In genomic region chr3:71847794-71848193, GRCh38 we compare ENCODE assay signal across 21 cellular contexts.
"Had no signal": no experiment of that assay in that cellular context is flagged by ENCODE, and none has a peak within 500 bp of the region (broad histone marks: within the 10 kb centered on the region; RNA-seq: fewer than 3 reads in every experiment).

No MANE protein-coding gene starts in this region.

- H3K9me3 ChIP-seq: lower lobe of right lung, ovary, sigmoid colon, thoracic aorta, transverse colon had no signal

- FAIRE-seq: colon, keratinocyte, small intestine had no signal

- H3K36me3 ChIP-seq: gastroesophageal sphincter, left ventricle myocardium inferior, lower lobe of right lung, neural progenitor cell, ovary, right atrium auricular region, sigmoid colon, stomach, thoracic aorta, transverse colon had no signal

- H3K4me1 ChIP-seq: gastroesophageal sphincter, left ventricle myocardium inferior, lower lobe of right lung, neural progenitor cell, right atrium auricular region, sigmoid colon, stomach, transverse colon had no signal

- DNase-seq: effector memory CD8-positive, alpha-beta T cell; glutamatergic neuron; left cardiac atrium; left ventricle myocardium inferior; lower lobe of right lung; nucleus accumbens; ovary; sigmoid colon; small intestine; stimulated activated CD4-positive, alpha-beta T cell treated with anti-CD3 and anti-CD28 coated beads, Interleukin-12 subunit alpha, Interleukin-12 subunit beta, amount 100 ng/mL, for 4 hours; stimulated activated naive CD4-positive, alpha-beta T cell; stomach; substantia nigra; transverse colon had no signal

- H3K27me3 ChIP-seq: neural progenitor cell, ovary, right atrium auricular region, sigmoid colon had no signal

- ATAC-seq: effector memory CD8-positive, alpha-beta T cell; gastroesophageal sphincter; left cardiac atrium; lower lobe of right lung; natural killer cell treated with Interleukin-12 subunit alpha and Interleukin-12 subunit beta and Interleukin-15 and Interleukin-18, amount 100 ng/mL, for 72 hours had no signal

- H3K4me2 ChIP-seq: neural progenitor cell had no signal

- H3K27ac ChIP-seq: gastroesophageal sphincter, left ventricle myocardium inferior, lower lobe of right lung, neural progenitor cell, ovary, right atrium auricular region, sigmoid colon, stomach, thoracic aorta, transverse colon had no signal

- H2AFZ ChIP-seq: neural progenitor cell had no signal

- H3K4me3 ChIP-seq: gastroesophageal sphincter, left ventricle myocardium inferior, lower lobe of right lung, neural progenitor cell, ovary, right atrium auricular region, sigmoid colon, stomach, thoracic aorta, transverse colon had no signal

- H3K9ac ChIP-seq: neural progenitor cell had no signal
